12 cellular contexts compared by ENCODE assay signal in the genomic region with DNA sequence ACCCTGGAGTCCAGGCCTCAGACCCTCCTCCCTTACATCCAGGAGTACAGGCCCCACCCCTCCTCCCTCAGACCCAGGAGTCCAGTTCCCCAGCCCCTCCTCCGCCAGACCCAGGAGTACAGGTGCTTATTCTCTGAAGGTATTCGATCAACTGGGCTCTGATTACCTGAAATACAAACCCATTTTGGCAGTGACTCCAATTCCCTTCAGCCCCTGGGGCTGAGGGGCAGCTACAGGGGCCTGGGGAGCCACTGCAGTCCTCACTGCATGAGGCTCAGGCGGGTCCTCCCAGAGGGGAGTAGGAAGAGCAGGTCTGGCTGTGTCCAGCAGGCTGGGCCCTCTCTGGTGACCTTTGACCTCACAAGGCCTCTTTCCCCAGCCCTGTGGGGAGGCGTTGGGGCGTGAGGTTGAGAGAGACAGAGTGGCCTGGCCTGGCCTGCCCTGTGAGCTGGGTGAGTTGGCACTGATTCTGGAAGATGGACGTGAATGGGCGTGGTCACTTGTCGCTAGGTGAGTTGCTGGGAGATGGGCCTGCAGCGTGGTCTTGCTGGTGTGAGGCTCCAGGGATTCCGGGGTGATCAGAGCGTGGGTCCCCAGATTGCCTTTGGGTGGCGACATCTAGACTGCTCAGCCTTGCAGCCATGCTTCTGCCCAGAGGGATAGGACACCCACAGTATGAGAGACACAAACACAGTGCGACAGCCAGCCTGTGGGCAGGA. TPM values are rescaled to one million over a fixed set of nuclear protein-coding genes. Genes with fewer than 3 reads are reported as not detected.
DNase-seq lines count a peak whose midpoint lies in the region; ATAC-seq and TF ChIP-seq lines count a peak whose summit lies in the region.
"Had no signal": no experiment of that assay in that cellular context is flagged by ENCODE, and none has a peak within 500 bp of the region (broad histone marks: within the 10 kb centered on the region; RNA-seq: fewer than 3 reads in every experiment).

No MANE protein-coding gene starts in this region.

- H3K27me3 Mint-ChIP-seq in activated naive CD8-positive, alpha-beta T cell treated with anti-CD3 and anti-CD28 coated beads, Interleukin-2, amount 10 ng/mL, durations not matched to agents 7 days and 5 days, result no peaks in the 10 kb centered on the region
- H3K27me3 Mint-ChIP-seq in natural killer cell (ENCODE audit: low read depth in 2 of 2), result no peaks in the 10 kb centered on the region
- H3K27me3 Mint-ChIP-seq: activated CD8-positive, alpha-beta memory T cell treated with anti-CD3 and anti-CD28 coated beads, Interleukin-2, amount 10 ng/mL, durations not matched to agents 7 days and 5 days had no signal

- H3K4me1 ChIP-seq in HEK293 (ENCODE audit: control insufficient read depth, insufficient read depth, low read length) (peaks cover 5% of the 10 kb centered on the region), vagina (peaks cover 43% of the 10 kb centered on the region)

- no peak for ATAC-seq in activated naive CD8-positive, alpha-beta T cell treated with anti-CD3 and anti-CD28 coated beads, Interleukin-2, amount 10 ng/mL, durations not matched to agents 7 days and 5 days (ENCODE audit: low read depth)
- ATAC-seq in natural killer cell, result no peak
- no peak for ATAC-seq in HG02840 (IDR thresholded peaks at IDR 0.05; ENCODE audit: low FRiP score, unreplicated experiment)
- ATAC-seq: activated CD8-positive, alpha-beta memory T cell treated with anti-CD3 and anti-CD28 coated beads, Interleukin-2, amount 10 ng/mL, durations not matched to agents 7 days and 5 days had no signal

- H3K4me3 Mint-ChIP-seq in activated naive CD8-positive, alpha-beta T cell treated with anti-CD3 and anti-CD28 coated beads, Interleukin-2, amount 10 ng/mL, durations not matched to agents 7 days and 5 days, result no peak overlapping the region
- H3K4me3 Mint-ChIP-seq in natural killer cell, result peak overlapping the region; percentile 25
- H3K4me3 Mint-ChIP-seq: activated CD8-positive, alpha-beta memory T cell treated with anti-CD3 and anti-CD28 coated beads, Interleukin-2, amount 10 ng/mL, durations not matched to agents 7 days and 5 days had no signal

- peak overlapping the region; percentile 15 for H3K27ac Mint-ChIP-seq in activated naive CD8-positive, alpha-beta T cell treated with anti-CD3 and anti-CD28 coated beads, Interleukin-2, amount 10 ng/mL, durations not matched to agents 7 days and 5 days
- H3K27ac Mint-ChIP-seq in natural killer cell, result no peak overlapping the region
- H3K27ac Mint-ChIP-seq: activated CD8-positive, alpha-beta memory T cell treated with anti-CD3 and anti-CD28 coated beads, Interleukin-2, amount 10 ng/mL, durations not matched to agents 7 days and 5 days had no signal

- peaks cover 20% of the 10 kb centered on the region for H3K4me1 Mint-ChIP-seq in activated naive CD8-positive, alpha-beta T cell treated with anti-CD3 and anti-CD28 coated beads, Interleukin-2, amount 10 ng/mL, durations not matched to agents 7 days and 5 days
- H3K4me1 Mint-ChIP-seq in natural killer cell, result peaks cover 17 to 34% of the 10 kb centered on the region in 2 donors

- H3K36me3 ChIP-seq in HEK293 (ENCODE audit: control insufficient read depth in 2 of 2, insufficient read depth in 1 of 2, low read length in 2 of 2) (peaks cover 4 to 10% of the 10 kb centered on the region in 2 experiments; a peak in 2 of 3 replicates), vagina (no peaks in the 10 kb centered on the region)

- H3K27ac ChIP-seq in HEK293 (ENCODE audit: extremely low read depth, low read depth, low read length) (no peak overlapping the region), vagina (no peak overlapping the region)

- TF ChIP-seq CTCF in HEK293 (tag by site-specific recombination; IDR thresholded peaks at IDR 0.05) (no peak), natural killer cell (IDR thresholded peaks at IDR 0.05) (no peak), vagina (IDR thresholded peaks at IDR 0.05) (no peak)

- no peak overlapping the region for H3K4me3 ChIP-seq in HEK293 (ENCODE audit: low read depth, low read length)
- no peak overlapping the region for H3K4me3 ChIP-seq in vagina

- intact Hi-C loops in natural killer cell (cut with micrococcal nuclease), result no loop called here
- intact Hi-C loops in vagina (cut with DNase I), result no loop called here

- H3K9me3 ChIP-seq in HEK293 (ENCODE audit: control insufficient read depth, insufficient read depth, low read depth, low read length) (no peaks in the 10 kb centered on the region), vagina (no peaks in the 10 kb centered on the region)

- no peaks in the 10 kb centered on the region for H3K9me3 Mint-ChIP-seq in activated naive CD8-positive, alpha-beta T cell treated with anti-CD3 and anti-CD28 coated beads, Interleukin-2, amount 10 ng/mL, durations not matched to agents 7 days and 5 days
- no peaks in the 10 kb centered on the region for H3K9me3 Mint-ChIP-seq in natural killer cell

- no peak for TF ChIP-seq POLR2A in vagina (IDR thresholded peaks at IDR 0.05)

- H3K27me3 ChIP-seq in vagina, result no peaks in the 10 kb centered on the region

- POLR2A ChIA-PET in HEK293 (lab: Yijun Ruan, JAX), result interaction anchor here (0.7 to 0.9 kb wide), 2 partner anchors 8 to 12 kb away, joined by 3 read pairs; no protein-coding TSS in a partner anchor
- POLR2A ChIA-PET in activated naive CD8-positive, alpha-beta T cell treated with anti-CD3 and anti-CD28 coated beads, Interleukin-2, amount 10 ng/mL, durations not matched to agents 7 days and 5 days (lab: Charles Lee), result interaction anchor here (0.5 to 1.2 kb wide), 3 partner anchors 10 to 147 kb away, joined by 3 read pairs; no protein-coding TSS in a partner anchor

- H3K36me3 Mint-ChIP-seq in activated naive CD8-positive, alpha-beta T cell treated with anti-CD3 and anti-CD28 coated beads, Interleukin-2, amount 10 ng/mL, durations not matched to agents 7 days and 5 days, result peaks cover 2% of the 10 kb centered on the region
- H3K36me3 Mint-ChIP-seq in natural killer cell, result no peaks in the 10 kb centered on the region
- H3K36me3 Mint-ChIP-seq: activated CD8-positive, alpha-beta memory T cell treated with anti-CD3 and anti-CD28 coated beads, Interleukin-2, amount 10 ng/mL, durations not matched to agents 7 days and 5 days had no signal

- CTCF ChIA-PET in HEK293 (lab: Yijun Ruan, JAX), result interaction anchor here (0.7 to 2.8 kb wide), 9 partner anchors 8 to 163 kb away, joined by 3 to 11 read pairs (median 6); partner anchors contain the start of gene CA11

- no peak for DNase-seq in activated naive CD8-positive, alpha-beta T cell treated with anti-CD3 and anti-CD28 coated beads, Interleukin-2, amount 10 ng/mL, durations not matched to agents 7 days and 5 days
- DNase-seq in natural killer cell (no peak), vagina (ENCODE audit: extremely low spot score in 2 of 2) (no peak)
- no peak for DNase-seq in activated CD8-positive, alpha-beta memory T cell treated with anti-CD3 and anti-CD28 coated beads, Interleukin-2, amount 50 U/mL, for 4 hours
- DNase-seq: activated CD8-positive, alpha-beta memory T cell treated with anti-CD3 and anti-CD28 coated beads, Interleukin-2, amount 10 ng/mL, durations not matched to agents 7 days and 5 days; GDM1; NCI-H1105; stimulated activated CD8-positive, alpha-beta memory T cell treated with anti-CD3 and anti-CD28 coated beads, Interleukin-4, amount 100 ng/mL, for 48 hours had no signal

TF ChIP-seq in HEK293, 187 proteins besides CTCF, POLR2A, EP300 and RAD21 (continues in another document):
- TF ChIP-seq ZNF530 (tag by site-specific recombination; IDR thresholded peaks at IDR 0.05; ENCODE audit: low read depth), result no peak
- TF ChIP-seq, protein P1, sequence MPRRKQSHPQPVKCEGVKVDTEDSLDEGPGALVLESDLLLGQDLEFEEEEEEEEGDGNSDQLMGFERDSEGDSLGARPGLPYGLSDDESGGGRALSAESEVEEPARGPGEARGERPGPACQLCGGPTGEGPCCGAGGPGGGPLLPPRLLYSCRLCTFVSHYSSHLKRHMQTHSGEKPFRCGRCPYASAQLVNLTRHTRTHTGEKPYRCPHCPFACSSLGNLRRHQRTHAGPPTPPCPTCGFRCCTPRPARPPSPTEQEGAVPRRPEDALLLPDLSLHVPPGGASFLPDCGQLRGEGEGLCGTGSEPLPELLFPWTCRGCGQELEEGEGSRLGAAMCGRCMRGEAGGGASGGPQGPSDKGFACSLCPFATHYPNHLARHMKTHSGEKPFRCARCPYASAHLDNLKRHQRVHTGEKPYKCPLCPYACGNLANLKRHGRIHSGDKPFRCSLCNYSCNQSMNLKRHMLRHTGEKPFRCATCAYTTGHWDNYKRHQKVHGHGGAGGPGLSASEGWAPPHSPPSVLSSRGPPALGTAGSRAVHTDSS (tag by site-specific recombination; IDR thresholded peaks at IDR 0.05), result no peak
- TF ChIP-seq ZNF585B (tag by site-specific recombination; IDR thresholded peaks at IDR 0.05), result no peak
- 0 out of 2 replicates have a peak, but pooled peaks have one; percentile 42 for TF ChIP-seq BCL11A (tag by site-specific recombination; IDR thresholded peaks at IDR 0.05; ENCODE audit: low read depth)
- no peak for TF ChIP-seq ZNF549 (tag by site-specific recombination; IDR thresholded peaks at IDR 0.05)
- TF ChIP-seq ZNF626 (tag by site-specific recombination; IDR thresholded peaks at IDR 0.05), result no peak

RNA-seq across cellular contexts. Expression of gene BCAT2, which starts 3.1 kb away (rescaled TPM):
- 10 to 100 TPM; 40.6 to 43.9 TPM for total RNA-seq in activated naive CD8-positive, alpha-beta T cell treated with anti-CD3 and anti-CD28 coated beads, Interleukin-2, amount 10 ng/mL, durations not matched to agents 7 days and 5 days
- 10 to 100 TPM; 11.4 to 14.5 (median 12.1) TPM for total RNA-seq in natural killer cell
- total RNA-seq in vagina, result 41.5 TPM

RNA-seq across cellular contexts. Expression of gene HSD17B14, which starts 28.5 kb away (rescaled TPM):
- 1 to 10 TPM; 2.6 to 3.3 TPM for total RNA-seq in activated naive CD8-positive, alpha-beta T cell treated with anti-CD3 and anti-CD28 coated beads, Interleukin-2, amount 10 ng/mL, durations not matched to agents 7 days and 5 days
- under 1 TPM in 1 of 3 donors, not detected in 2; 0.75 TPM for total RNA-seq in natural killer cell
- total RNA-seq in vagina, result 19.2 TPM

RNA-seq across cellular contexts. Expression of gene FGF21, which starts 52.4 kb away (rescaled TPM):
- not detected for total RNA-seq in activated naive CD8-positive, alpha-beta T cell treated with anti-CD3 and anti-CD28 coated beads, Interleukin-2, amount 10 ng/mL, durations not matched to agents 7 days and 5 days
- total RNA-seq in natural killer cell (not detected), vagina (not detected)
- total RNA-seq: activated CD8-positive, alpha-beta memory T cell treated with anti-CD3 and anti-CD28 coated beads, Interleukin-2, amount 10 ng/mL, durations not matched to agents 7 days and 5 days; dermis microvascular lymphatic vessel endothelial cell; renal cortical epithelial cell had no signal

RNA-seq across cellular contexts. Expression of gene FUT1, which starts 55.3 kb away (rescaled TPM):
- total RNA-seq in activated naive CD8-positive, alpha-beta T cell treated with anti-CD3 and anti-CD28 coated beads, Interleukin-2, amount 10 ng/mL, durations not matched to agents 7 days and 5 days, result under 1 TPM; 0.14 to 0.22 TPM
- total RNA-seq in natural killer cell (under 1 TPM in 1 of 3 donors, not detected in 2; 0.18 TPM), vagina (6.4 TPM)
